In the genomic region with DNA sequence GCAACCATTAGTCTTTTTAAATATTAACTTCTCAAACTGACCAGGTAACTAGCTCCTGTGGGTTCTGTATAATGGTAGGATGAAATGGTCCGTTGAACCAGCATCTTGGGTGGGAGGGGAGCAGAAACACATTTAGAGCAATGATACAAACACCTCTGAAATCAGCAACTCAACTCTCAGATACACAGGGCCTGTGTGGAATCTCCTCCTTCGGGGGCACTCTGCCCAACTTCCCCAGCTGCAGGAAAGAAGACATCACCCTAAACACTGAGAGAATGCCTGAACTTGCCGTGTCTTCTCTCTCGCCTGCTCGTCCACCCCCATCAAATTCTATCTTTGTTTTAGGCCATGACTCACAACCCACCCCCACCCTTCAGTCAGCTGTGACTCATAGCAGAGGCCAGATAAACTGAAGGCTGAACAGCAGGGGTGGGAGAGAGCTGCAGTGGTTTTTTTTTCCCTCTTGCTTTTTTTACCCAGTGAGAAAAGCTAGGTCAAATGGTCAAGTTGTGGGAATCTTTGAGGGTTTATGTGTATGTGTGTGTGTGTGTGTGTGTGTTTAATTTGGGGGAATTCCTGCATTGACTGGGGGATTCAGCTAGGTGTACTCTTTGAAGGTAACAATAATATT, we compare ENCODE assay signal across 8 cellular contexts.
DNase-seq lines count a peak whose midpoint lies in the region; ATAC-seq and TF ChIP-seq lines count a peak whose summit lies in the region.

No MANE protein-coding gene starts in this region.

- CTCF ChIA-PET in HCT116 (lab: Charles Lee), result interaction anchor here (0.7 to 2.0 kb wide), 10 partner anchors 9 to 1650 kb away, joined by 3 to 11 read pairs (median 3); partner anchors contain the start of gene JAG1

- RAD21 ChIA-PET in HCT116 (lab: Charles Lee; ENCODE audit: low non-redundant PET in 1 of 2, low total read pairs in 2 of 2, uncharacterized antibody in 2 of 2, unreplicated experiment in 2 of 2), result interaction anchor here in 1 of 2 experiments (0.7 kb wide), 1 partner anchor 340 kb away, joined by 3 read pairs; no protein-coding TSS in a partner anchor

- no peaks in the 10 kb centered on the region for H3K9me2 ChIP-seq in HCT116 (ENCODE audit: insufficient read depth)

- 0 out of 6 replicates have a peak, but pooled peaks of 1 of the 3 experiments have one; percentile 15 for TF ChIP-seq CTCF in HCT116 (IDR thresholded peaks at IDR 0.05 in 2 of 3, conservative IDR thresholded peaks at IDR 0.05 in 1 of 3; ENCODE audit: borderline replicate concordance in 1 of 3, insufficient read depth in 1 of 3, low read depth in 2 of 3, low read length in 2 of 3)
- TF ChIP-seq CTCF in lower lobe of right lung (IDR thresholded peaks at IDR 0.05), result no peak

- H3K27ac ChIP-seq in HCT116 (ENCODE audit: low read depth, low read length) (peak overlapping the region; percentile 36), cingulate gyrus (ENCODE audit: low read depth, low read length) (peak overlapping the region; percentile 4), lower lobe of right lung (peak overlapping the region; percentile 28)

- TF ChIP-seq POLR2A in HCT116 (IDR thresholded peaks at IDR 0.05; ENCODE audit: borderline replicate concordance, extremely low read depth, insufficient read depth, insufficient read length), result no peak

- POLR2A ChIA-PET in HCT116 (lab: Charles Lee), result interaction anchor here (1.2 kb wide), 1 partner anchor 25 kb away, joined by 5 read pairs; no protein-coding TSS in a partner anchor

- no peaks in the 10 kb centered on the region for H4K20me1 ChIP-seq in HCT116 (ENCODE audit: insufficient read depth)

- no peaks in the 10 kb centered on the region for H3K36me3 ChIP-seq in HCT116 (ENCODE audit: control insufficient read depth in 1 of 2, insufficient read depth in 2 of 2, low read length in 2 of 2)
- H3K36me3 ChIP-seq in lower lobe of right lung, result no peaks in the 10 kb centered on the region

- H3K27me3 ChIP-seq in HCT116 (ENCODE audit: insufficient read depth, low read length) (no peaks in the 10 kb centered on the region), lower lobe of right lung (ENCODE audit: low read depth) (no peaks in the 10 kb centered on the region)

- peak overlapping the region; percentile 75 for H2AFZ ChIP-seq in HCT116 (ENCODE audit: low read depth, low read length, poor library complexity, severe bottlenecking)

- peak overlapping the region; percentile 22; the same call in 1 of the 2 replicates for H3K9ac ChIP-seq in HCT116 (ENCODE audit: low read length)

- H3K4me1 ChIP-seq in HCT116 (ENCODE audit: control insufficient read depth in 1 of 2, insufficient read depth in 2 of 2, low read length in 2 of 2) (peaks cover 36 to 48% of the 10 kb centered on the region in 2 experiments), lower lobe of right lung (peaks cover 15% of the 10 kb centered on the region)

- H3K4me3 ChIP-seq in HCT116 (replicated peaks in 1 of 2; ENCODE audit: low read depth in 1 of 2, low read length in 2 of 2), result peak overlapping the region in 1 of 2 experiments; percentile 42; a peak in 3 of 4 replicates
- no peak overlapping the region for H3K4me3 ChIP-seq in lower lobe of right lung

- intact Hi-C loops in HCT116 (cut with micrococcal nuclease) (loop anchor here (5.0 kb wide), 1 partner anchor 60 kb away; no protein-coding TSS in a partner anchor), lower lobe of right lung (cut with DNase I) (no loop called here)

- BruUV-seq in HCT116 (replicated peaks; lab: Mats Ljungman, UMichigan), result no TSS peak

- DNase-seq in DMS53 (lab: John Stamatoyannopoulos, UW) (peak; percentile 82), HCT116 (ENCODE audit: low read depth, low spot score) (peak; percentile 79), NCI-H2227 (lab: John Stamatoyannopoulos, UW; ENCODE audit: unreplicated experiment) (peak; percentile 62), lower lobe of right lung (no peak), activated gamma-delta T cell treated with Interleukin-2 at 50 U/mL for 16 hours (no peak)
- no peak for DNase-seq in activated naive CD4-positive, alpha-beta T cell (lab: John Stamatoyannopoulos, UW)
- DNase-seq in activated CD4-positive, alpha-beta T cell treated with anti-CD3 and anti-CD28 coated beads, Interleukin-2, amount 50 U/mL, for 4 hours, result no peak

- H3K9me3 ChIP-seq in HCT116 (ENCODE audit: control insufficient read depth in 1 of 2, insufficient read depth in 1 of 2, low read depth in 1 of 2, low read length in 2 of 2) (no peaks in the 10 kb centered on the region), lower lobe of right lung (no peaks in the 10 kb centered on the region)

- TF ChIP-seq RAD21 in HCT116 (IDR thresholded peaks at IDR 0.05; ENCODE audit: low read depth), result peak; percentile 57

- peak overlapping the region; percentile 74 for H3K4me2 ChIP-seq in HCT116 (ENCODE audit: low read length)

- peak; percentile 89 for ATAC-seq in HCT116
- ATAC-seq in lower lobe of right lung, result peak; percentile 60 to 78

- H3K79me2 ChIP-seq in HCT116 (ENCODE audit: insufficient read depth, low read length), result no peaks in the 10 kb centered on the region

TF ChIP-seq in HCT116, 20 proteins besides CTCF, POLR2A, EP300 and RAD21 (continues in another document):
- TF ChIP-seq, protein P1, sequence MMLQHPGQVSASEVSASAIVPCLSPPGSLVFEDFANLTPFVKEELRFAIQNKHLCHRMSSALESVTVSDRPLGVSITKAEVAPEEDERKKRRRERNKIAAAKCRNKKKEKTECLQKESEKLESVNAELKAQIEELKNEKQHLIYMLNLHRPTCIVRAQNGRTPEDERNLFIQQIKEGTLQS (IDR thresholded peaks at IDR 0.05), result 0 out of 2 replicates have a peak, but pooled peaks have one; percentile 10
- TF ChIP-seq FOSL1 (IDR thresholded peaks at IDR 0.05; ENCODE audit: low read depth) (peak; percentile 96), JUND (IDR thresholded peaks at IDR 0.05) (peak; percentile 96), YY1 (IDR thresholded peaks at IDR 0.05; ENCODE audit: extremely low read depth, insufficient replicate concordance, low read depth, low read length) (peak; percentile 69), EZH2phosphoT487 (IDR thresholded peaks at IDR 0.05; ENCODE audit: borderline replicate concordance) (no peak), POLR2AphosphoS5 (IDR thresholded peaks at IDR 0.05; ENCODE audit: low read depth, low read length) (peak; percentile 48; the same call in 1 of the 2 replicates), EGR1 (IDR thresholded peaks at IDR 0.05; ENCODE audit: low read depth) (peak; percentile 85), CBX3 (IDR thresholded peaks at IDR 0.05; ENCODE audit: low read depth) (peak; percentile 95), MAX (IDR thresholded peaks at IDR 0.05) (peak; percentile 77; the same call in 1 of the 2 replicates), SIN3A (IDR thresholded peaks at IDR 0.05; ENCODE audit: low read depth) (no peak), SRF (IDR thresholded peaks at IDR 0.05; ENCODE audit: low read depth) (peak; percentile 69; the same call in 1 of the 2 replicates), ZNF274 (IDR thresholded peaks at IDR 0.05; ENCODE audit: low read depth, low read length) (no peak), SP1 (IDR thresholded peaks at IDR 0.05; ENCODE audit: low read depth) (peak; percentile 90), EZH2 (IDR thresholded peaks at IDR 0.05) (no peak), CEBPB (IDR thresholded peaks at IDR 0.05; ENCODE audit: low read depth) (peak; percentile 55; the same call in 1 of the 2 replicates), ZFX (IDR thresholded peaks at IDR 0.05) (no peak), ELF1 (IDR thresholded peaks at IDR 0.05; ENCODE audit: borderline replicate concordance, low read depth) (no peak), TCF7L2 (IDR thresholded peaks at IDR 0.05; ENCODE audit: borderline replicate concordance, extremely low read depth, insufficient read depth, insufficient read length) (peak; percentile 66)
- TF ChIP-seq, protein P2, sequence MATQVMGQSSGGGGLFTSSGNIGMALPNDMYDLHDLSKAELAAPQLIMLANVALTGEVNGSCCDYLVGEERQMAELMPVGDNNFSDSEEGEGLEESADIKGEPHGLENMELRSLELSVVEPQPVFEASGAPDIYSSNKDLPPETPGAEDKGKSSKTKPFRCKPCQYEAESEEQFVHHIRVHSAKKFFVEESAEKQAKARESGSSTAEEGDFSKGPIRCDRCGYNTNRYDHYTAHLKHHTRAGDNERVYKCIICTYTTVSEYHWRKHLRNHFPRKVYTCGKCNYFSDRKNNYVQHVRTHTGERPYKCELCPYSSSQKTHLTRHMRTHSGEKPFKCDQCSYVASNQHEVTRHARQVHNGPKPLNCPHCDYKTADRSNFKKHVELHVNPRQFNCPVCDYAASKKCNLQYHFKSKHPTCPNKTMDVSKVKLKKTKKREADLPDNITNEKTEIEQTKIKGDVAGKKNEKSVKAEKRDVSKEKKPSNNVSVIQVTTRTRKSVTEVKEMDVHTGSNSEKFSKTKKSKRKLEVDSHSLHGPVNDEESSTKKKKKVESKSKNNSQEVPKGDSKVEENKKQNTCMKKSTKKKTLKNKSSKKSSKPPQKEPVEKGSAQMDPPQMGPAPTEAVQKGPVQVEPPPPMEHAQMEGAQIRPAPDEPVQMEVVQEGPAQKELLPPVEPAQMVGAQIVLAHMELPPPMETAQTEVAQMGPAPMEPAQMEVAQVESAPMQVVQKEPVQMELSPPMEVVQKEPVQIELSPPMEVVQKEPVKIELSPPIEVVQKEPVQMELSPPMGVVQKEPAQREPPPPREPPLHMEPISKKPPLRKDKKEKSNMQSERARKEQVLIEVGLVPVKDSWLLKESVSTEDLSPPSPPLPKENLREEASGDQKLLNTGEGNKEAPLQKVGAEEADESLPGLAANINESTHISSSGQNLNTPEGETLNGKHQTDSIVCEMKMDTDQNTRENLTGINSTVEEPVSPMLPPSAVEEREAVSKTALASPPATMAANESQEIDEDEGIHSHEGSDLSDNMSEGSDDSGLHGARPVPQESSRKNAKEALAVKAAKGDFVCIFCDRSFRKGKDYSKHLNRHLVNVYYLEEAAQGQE (IDR thresholded peaks at IDR 0.05; ENCODE audit: low read depth), result no peak

Comparison
In these comparisons a context has a peak if more than half of its experiments do, and no peak if none do; other contexts are left out.
1. DNase-seq: peak in DMS53 (single experiment), HCT116 (single experiment) and NCI-H2227 (single experiment); none in lower lobe of right lung (single experiment), activated gamma-delta T cell treated with Interleukin-2 at 50 U/mL for 16 hours (single experiment), activated naive CD4-positive, alpha-beta T cell (0 of 4) and activated CD4-positive, alpha-beta T cell treated with anti-CD3 and anti-CD28 coated beads, Interleukin-2, amount 50 U/mL, for 4 hours (0 of 2).
2. Peak in every context shown above with its lines, with median percentiles within 50 percentile points of each other: H3K27ac ChIP-seq.